Comparison of ENCODE assay signal across 24 cellular contexts in the genomic region with DNA sequence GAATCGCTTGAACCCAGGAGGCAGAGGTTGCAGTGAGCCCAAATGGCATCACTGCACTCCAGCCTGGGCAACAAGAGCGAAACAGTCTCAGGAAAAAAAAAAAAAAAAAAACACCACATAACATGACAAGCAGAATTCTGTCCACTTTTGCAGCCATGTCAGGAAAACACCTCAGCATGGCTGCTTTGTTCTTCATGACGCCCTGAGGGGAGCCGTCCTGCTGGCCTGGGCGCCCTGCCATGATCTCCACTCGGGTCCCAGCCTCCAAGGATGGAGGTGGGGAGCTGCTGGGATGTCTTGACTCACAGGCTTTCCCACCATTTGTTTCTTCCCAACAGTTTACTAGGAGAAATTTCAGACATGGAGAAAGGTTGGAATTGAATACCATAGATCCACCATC.
"Had no signal": no experiment of that assay in that cellular context is flagged by ENCODE, and none has a peak within 500 bp of the region (broad histone marks: within the 10 kb centered on the region; RNA-seq: fewer than 3 reads in every experiment).

No MANE protein-coding gene starts in this region.

- H3K36me3 ChIP-seq: colonic mucosa, neural progenitor cell had no signal

- H3K27ac ChIP-seq: adrenal gland, ascending aorta, colonic mucosa, dorsolateral prefrontal cortex, hepatocyte, lower lobe of right lung, neural progenitor cell, spleen, upper lobe of right lung had no signal

- H3K9me3 Mint-ChIP-seq: effector memory CD8-positive, alpha-beta T cell; immature natural killer cell; neural progenitor cell; WTC11 had no signal

- H3K27me3 ChIP-seq: adrenal gland, ascending aorta, colonic mucosa, dorsolateral prefrontal cortex, hepatocyte, neural progenitor cell, spleen, upper lobe of right lung had no signal

- H3K4me1 ChIP-seq: colonic mucosa had no signal

- DNase-seq: activated CD4-positive, alpha-beta T cell treated with anti-CD3 and anti-CD28 coated beads, Interleukin-2, amount 50 U/mL, for 48 hours; activated gamma-delta T cell; activated naive CD4-positive, alpha-beta T cell treated with anti-CD3 and anti-CD28 coated beads, Interleukin-2, amount 50 U/mL, for 16 hours; adrenal gland; colonic mucosa; dorsolateral prefrontal cortex; effector memory CD8-positive, alpha-beta T cell; foreskin melanocyte; immature natural killer cell; lower lobe of right lung; retina; spleen; stimulated activated CD4-positive, alpha-beta T cell treated with anti-CD3 and anti-CD28 coated beads, Interleukin-4, amount 100 ng/mL, for 1 hour; stimulated activated naive CD4-positive, alpha-beta T cell treated with Interleukin-2 at 50 U/mL for 16 hours; T-helper 9 cell; upper lobe of right lung had no signal

- H3K4me3 ChIP-seq: adrenal gland, ascending aorta, colonic mucosa, dorsolateral prefrontal cortex, hepatocyte, lower lobe of right lung, neural progenitor cell, spleen, upper lobe of right lung had no signal

- H3K27ac Mint-ChIP-seq: effector memory CD8-positive, alpha-beta T cell; immature natural killer cell; neural progenitor cell; progenitor cell of endocrine pancreas; WTC11 had no signal

- H3K36me3 Mint-ChIP-seq: WTC11 had no signal

- H3K27me3 Mint-ChIP-seq: effector memory CD8-positive, alpha-beta T cell; progenitor cell of endocrine pancreas had no signal

- H3K4me3 Mint-ChIP-seq: effector memory CD8-positive, alpha-beta T cell; immature natural killer cell; naive thymus-derived CD4-positive, alpha-beta T cell; neural progenitor cell; WTC11 had no signal

- H3K9me3 ChIP-seq: adrenal gland, ascending aorta, colonic mucosa, lower lobe of right lung, spleen, upper lobe of right lung had no signal

- ATAC-seq: effector memory CD8-positive, alpha-beta T cell; esophagus mucosa; left lobe of liver; lower lobe of right lung; naive thymus-derived CD4-positive, alpha-beta T cell; upper lobe of right lung; WTC11 had no signal

- H3K4me2 ChIP-seq: hepatocyte, neural progenitor cell had no signal

- H2AFZ ChIP-seq: hepatocyte, neural progenitor cell had no signal

- H3K9ac ChIP-seq: neural progenitor cell had no signal
